Comparison of ENCODE assay signal across 15 cellular contexts in the genomic region with DNA sequence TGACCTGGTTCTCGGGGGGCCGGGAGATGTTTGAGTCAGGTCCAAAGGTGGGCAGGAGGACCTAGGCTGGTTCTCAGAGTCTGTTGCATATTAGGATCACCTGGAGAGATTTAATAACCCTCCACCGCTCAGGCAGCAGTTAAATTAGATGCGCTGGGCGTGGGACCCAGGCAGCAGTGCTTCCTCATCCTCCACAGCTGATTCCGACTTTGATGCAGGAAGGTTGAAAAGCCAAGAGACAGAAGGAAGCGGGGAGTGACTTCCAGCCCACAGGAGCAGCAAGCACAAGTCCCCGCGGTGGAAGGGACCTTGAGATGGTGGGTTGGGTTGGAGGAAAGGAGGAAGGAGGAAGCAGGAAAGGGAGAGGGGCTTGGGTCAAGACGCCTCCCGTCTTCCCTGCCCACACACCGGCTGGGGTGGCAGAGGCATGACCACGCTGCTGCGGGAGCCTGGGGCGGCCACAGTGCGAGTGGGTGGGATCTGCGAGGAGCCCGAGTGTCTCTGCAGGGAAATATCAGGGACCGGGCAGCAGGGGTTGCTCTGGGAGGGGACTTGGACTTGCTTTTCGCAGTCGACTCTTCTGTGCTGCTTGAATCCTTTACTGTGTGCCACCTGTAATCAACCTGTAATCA.
DNase-seq lines count a peak whose midpoint lies in the region; ATAC-seq and TF ChIP-seq lines count a peak whose summit lies in the region.
"Had no signal": no experiment of that assay in that cellular context is flagged by ENCODE, and none has a peak within 500 bp of the region (broad histone marks: within the 10 kb centered on the region; RNA-seq: fewer than 3 reads in every experiment).

No MANE protein-coding gene starts in this region.

- no peaks in the 10 kb centered on the region for H3K79me2 ChIP-seq in GM23338 (replicated peaks; ENCODE audit: insufficient read depth)

- H3K27me3 ChIP-seq in GM23338 (ENCODE audit: insufficient read depth) (peaks cover 16% of the 10 kb centered on the region; the same call in 1 of the 2 replicates), transverse colon (peaks cover 11% of the 10 kb centered on the region)
- H3K27me3 ChIP-seq: Peyer's patch had no signal

- no peaks in the 10 kb centered on the region for H4K20me1 ChIP-seq in GM23338 (replicated peaks; ENCODE audit: insufficient read depth)

- TF ChIP-seq EP300 in transverse colon (IDR thresholded peaks at IDR 0.05; ENCODE audit: low read depth): no peak

- 71 to 100% methylated on average over 1 to 19 of the region's 21 CpGs for WGBS in transverse colon (ENCODE audit: low coverage in 1 of 2), 2 donors

- no peak overlapping the region for H3K4me3 ChIP-seq in GM23338
- H3K4me3 ChIP-seq in NB4 (ENCODE audit: low read depth, low read length): no peak overlapping the region
- no peak overlapping the region for H3K4me3 ChIP-seq in transverse colon
- H3K4me3 ChIP-seq: Peyer's patch had no signal

- no peaks in the 10 kb centered on the region for H3K36me3 Mint-ChIP-seq in GM23338 (ENCODE audit: low read depth)

- no peaks in the 10 kb centered on the region for H3K36me3 ChIP-seq in GM23338 (ENCODE audit: insufficient read depth)
- H3K36me3 ChIP-seq in transverse colon: no peaks in the 10 kb centered on the region
- H3K36me3 ChIP-seq: Peyer's patch had no signal

- peaks cover 17% of the 10 kb centered on the region for H3K27me3 Mint-ChIP-seq in GM23338 (ENCODE audit: insufficient read depth, low read depth, poor library complexity)

- no peaks in the 10 kb centered on the region for H3K4me1 ChIP-seq in GM23338 (ENCODE audit: insufficient read depth)
- H3K4me1 ChIP-seq in transverse colon: peaks cover 0 to 10% (median 5%) of the 10 kb centered on the region in 4 donors

- no peaks in the 10 kb centered on the region; the same call in 2 of the 3 replicates for H3K9me3 Mint-ChIP-seq in GM23338

- H3K4me3 Mint-ChIP-seq in GM23338: no peak overlapping the region
- H3K4me3 Mint-ChIP-seq: H9, HFFc6 had no signal

- TF ChIP-seq CTCF in GM23338 (conservative IDR thresholded peaks at IDR 0.05; ENCODE audit: low read depth in 2 of 2) (no peak), NB4 (IDR thresholded peaks at IDR 0.05; ENCODE audit: low read depth, low read length) (no peak), transverse colon (IDR thresholded peaks at IDR 0.05) (no peak)

- no peaks in the 10 kb centered on the region for H3F3A ChIP-seq in GM23338 (replicated peaks; ENCODE audit: low read depth)

- H3K9me2 ChIP-seq in GM23338 (ENCODE audit: insufficient read depth): no peaks in the 10 kb centered on the region

- intact Hi-C loops in posterior vena cava (cut with DNase I) (loop anchor here (2.0 to 10.0 kb wide), 3 partner anchors 153 to 186 kb away; no protein-coding TSS in a partner anchor), transverse colon (cut with DNase I; ENCODE audit: low total_unique reads) (no loop called here)

- peak overlapping the region; percentile 66; the same call in 1 of the 2 replicates for H2AFZ ChIP-seq in GM23338

- no peak for ATAC-seq in GM23338
- no peak for ATAC-seq in esophagus mucosa
- no peak for ATAC-seq in HG02840 (IDR thresholded peaks at IDR 0.05; ENCODE audit: low FRiP score, unreplicated experiment)
- ATAC-seq in GM21529 (IDR thresholded peaks at IDR 0.05; ENCODE audit: unreplicated experiment): no peak

- peaks cover 2% of the 10 kb centered on the region; the same call in 1 of the 3 replicates for H3K4me1 Mint-ChIP-seq in GM23338

- H3K27ac ChIP-seq in GM23338 (ENCODE audit: low read depth) (no peak overlapping the region), cingulate gyrus (ENCODE audit: low read depth, low read length) (peak overlapping the region; percentile 58), transverse colon (no peak overlapping the region)
- H3K27ac ChIP-seq: HL-60, Peyer's patch had no signal

- TF ChIP-seq POLR2A in NB4 (IDR thresholded peaks at IDR 0.05; ENCODE audit: extremely low read depth, insufficient read length) (no peak), transverse colon (IDR thresholded peaks at IDR 0.05) (no peak)

- H3K9me3 ChIP-seq in transverse colon: no peaks in the 10 kb centered on the region
- H3K9me3 ChIP-seq: Peyer's patch had no signal

- in situ Hi-C loops in transverse colon (cut with MboI; ENCODE audit: low pct_ligation_motif_present in 1 of 4, low pct_unique_long_range_greater_than_20kb in 1 of 4, low sequenced_read_pairs in 3 of 4): loop anchor here in 3 of 4 donors (10.0 to 25.0 kb wide), 3 partner anchors 156 to 176 kb away; no protein-coding TSS in a partner anchor

- no peak overlapping the region for H3K4me2 ChIP-seq in GM23338

- H3K27ac Mint-ChIP-seq in GM23338: no peak overlapping the region
- H3K27ac Mint-ChIP-seq: H9 had no signal

- DNase-seq in GM23338 (ENCODE audit: low spot score) (no peak), NB4 (ENCODE audit: low read depth) (peak; percentile 44), posterior vena cava (ENCODE audit: low spot score) (peak; percentile 70), transverse colon (no peak)
- DNase-seq: NCI-H1436 treated with DMSO at 0.1 percent for 48 hours, NCI-H187 treated with DMSO at 0.1 percent for 48 hours, SHP77 treated with DMSO at 0.1 percent for 48 hours had no signal

TF ChIP-seq in GM23338, 12 proteins besides CTCF, POLR2A, EP300 and RAD21:
- no peak for TF ChIP-seq EZH2phosphoT487 (IDR thresholded peaks at IDR 0.05; ENCODE audit: unreplicated experiment)

Comparison
In these comparisons a context has a peak if more than half of its experiments do, and no peak if none do; other contexts are left out.
1. DNase-seq: peak in NB4 (single experiment) and posterior vena cava (single experiment); none in GM23338 (single experiment) and transverse colon (single experiment).